In genomic region chr19:45492627-45493470, GRCh38 we compare ENCODE assay signal across 8 cellular contexts. TPM values are rescaled to one million over a fixed set of nuclear protein-coding genes. Genes with fewer than 3 reads are reported as not detected.
DNase-seq lines count a peak whose midpoint lies in the region; ATAC-seq and TF ChIP-seq lines count a peak whose summit lies in the region.

No MANE protein-coding gene starts in this region.

- in situ Hi-C loops in GM13976 (cut with MboI; ENCODE audit: low sequenced_read_pairs, unreplicated experiment) = no loop called here

- DNase-seq in GM13976 (ENCODE audit: low spot score) (peak; percentile 84), RPMI8226 (peak; percentile 70), epithelial cell of proximal tubule (ENCODE audit: low read depth) (no peak), myocyte (ENCODE audit: low read depth) (peak; percentile 89), SIG-M5 (lab: John Stamatoyannopoulos, UW) (no peak), NCI-H1930 (lab: John Stamatoyannopoulos, UW) (no peak), NCI-H1105 treated with DMSO at 0.1 percent for 48 hours (lab: John Stamatoyannopoulos, UW) (no peak)

- peak overlapping the region; percentile 58 for H3K4me3 ChIP-seq in epithelial cell of proximal tubule (ENCODE audit: low read depth, low read length)

- no peak for ATAC-seq in HG02870 (IDR thresholded peaks at IDR 0.05; ENCODE audit: unreplicated experiment)

- TF ChIP-seq CTCF in GM13976 (IDR thresholded peaks at IDR 0.05; ENCODE audit: borderline replicate concordance, control extremely low read depth, extremely low read depth, insufficient read depth, missing control alignments) (no peak), epithelial cell of proximal tubule (conservative IDR thresholded peaks at IDR 0.05; ENCODE audit: low read depth, low read length) (no peak)

RNA-seq across cellular contexts. Expression of gene RTN2, which starts 4.0 kb away (rescaled TPM):
- total RNA-seq in epithelial cell of proximal tubule = 6.9 and 9.7 TPM in 2 replicates
- 120 and 139 TPM in 2 replicates for total RNA-seq in myocyte
- polyA plus RNA-seq in myocyte (2012) = 116 TPM

RNA-seq across cellular contexts. Expression of gene PPM1N, which starts 5.4 kb away (rescaled TPM):
- total RNA-seq in epithelial cell of proximal tubule = 0.17 TPM in 1 of 2 replicates, not detected in the other
- total RNA-seq in myocyte = 0.26 and 0.64 TPM in 2 replicates
- polyA plus RNA-seq in myocyte (2012) = 1.5 TPM

RNA-seq across cellular contexts. Expression of gene VASP, which starts 14.4 kb away (rescaled TPM):
- total RNA-seq in epithelial cell of proximal tubule (106 and 146 TPM in 2 replicates), myocyte (54.9 and 75.2 TPM in 2 replicates)
- 49.3 TPM for polyA plus RNA-seq in myocyte (2012)

RNA-seq across cellular contexts. Expression of gene FOSB, which starts 25.1 kb away (rescaled TPM):
- total RNA-seq in epithelial cell of proximal tubule = 0.65 and 3.4 TPM in 2 replicates
- total RNA-seq in myocyte = 2.0 and 4.1 TPM in 2 replicates
- 0.79 TPM for polyA plus RNA-seq in myocyte (2012)

Comparison
In these comparisons a context has a peak if more than half of its experiments do, and no peak if none do; other contexts are left out.
1. DNase-seq: peak in GM13976 (single experiment), RPMI8226 (single experiment) and myocyte (single experiment); none in epithelial cell of proximal tubule (single experiment), SIG-M5 (single experiment), NCI-H1930 (0 of 2) and NCI-H1105 treated with DMSO at 0.1 percent for 48 hours (single experiment).
2. RNA of gene RTN2, which starts 4.0 kb away (total RNA-seq): 120 to 139 TPM in myocyte; 6.9 to 9.7 TPM in epithelial cell of proximal tubule; every median in the first group is over 10 times any median in the second.